Comparison of ENCODE assay signal across 13 cellular contexts in genomic region chrY:24622472-24622871, GRCh38. TPM values are rescaled to one million over a fixed set of nuclear protein-coding genes. Genes with fewer than 3 reads are reported as not detected.
DNase-seq lines count a peak whose midpoint lies in the region; ATAC-seq and TF ChIP-seq lines count a peak whose summit lies in the region.
"Not testable (repeated sequence)": the region's sequence is repeated elsewhere in the genome, so short reads cannot be mapped to it uniquely, and the experiment has no call there.
"Had no signal": no experiment of that assay in that cellular context is flagged by ENCODE, and none has a peak within 500 bp of the region (broad histone marks: within the 10 kb centered on the region; RNA-seq: fewer than 3 reads in every experiment).

No MANE protein-coding gene starts in this region.

- in situ Hi-C loops in gastrocnemius medialis (cut with MboI; ENCODE audit: low sequenced_read_pairs in 4 of 4) = not testable (repeated sequence)

- not testable (repeated sequence) for H3K27me3 ChIP-seq in gastrocnemius medialis

- H3K4me3 ChIP-seq in gastrocnemius medialis = not testable (repeated sequence)

- DNase-seq in left lobe of liver (ENCODE audit: low spot score); gastrocnemius medialis: not testable (repeated sequence)

- H3K4me1 ChIP-seq in gastrocnemius medialis = not testable (repeated sequence)

- TF ChIP-seq POLR2A in gastrocnemius medialis (IDR thresholded peaks at IDR 0.05) = not testable (repeated sequence)

- not testable (repeated sequence) for H3K27ac ChIP-seq in gastrocnemius medialis

- peak; percentile 41 for ATAC-seq in left lobe of liver
- peak; percentile 87 to 89 for ATAC-seq in gastrocnemius medialis

- H3K36me3 ChIP-seq in gastrocnemius medialis = not testable (repeated sequence)

- H3K9me3 ChIP-seq in gastrocnemius medialis = not testable (repeated sequence)

- intact Hi-C loops in gastrocnemius medialis (cut with DNase I; ENCODE audit: low total_unique reads) = not testable (repeated sequence)

- TF ChIP-seq CTCF in gastrocnemius medialis (IDR thresholded peaks at IDR 0.05 in 4 of 5, conservative IDR thresholded peaks at IDR 0.05 in 1 of 5) = not testable (repeated sequence)

RNA-seq across cellular contexts. Expression of gene BPY2B, which starts 4.7 kb away (rescaled TPM):
- total RNA-seq in left lobe of liver (not detected), gastrocnemius medialis (not detected)
- total RNA-seq: A172; A673; B cell; Caco-2; Calu3; CD4-positive, alpha-beta memory T cell; CD4-positive, alpha-beta T cell; CD4-positive, CD25-positive, alpha-beta regulatory T cell; CD8-positive, alpha-beta memory T cell; CD8-positive, alpha-beta T cell; Daoy had no signal
